In genomic region chr3:173396191-173397041, GRCh38 we compare ENCODE assay signal across 8 cellular contexts. TPM values are rescaled to one million over a fixed set of nuclear protein-coding genes. Genes with fewer than 3 reads are reported as not detected.
DNase-seq lines count a peak whose midpoint lies in the region; ATAC-seq and TF ChIP-seq lines count a peak whose summit lies in the region.

No MANE protein-coding gene starts in this region.

- DNase-seq in NCI-H1694 treated with DMSO at 0.1 percent for 48 hours (lab: John Stamatoyannopoulos, UW): peak; percentile 66
- no peak for DNase-seq in brain microvascular endothelial cell
- DNase-seq in left kidney (ENCODE audit: low read depth, low spot score): peak; percentile 50

- H3K36me3 ChIP-seq in ES-I3 (ENCODE audit: insufficient read depth, low read length) (no peaks in the 10 kb centered on the region), brain microvascular endothelial cell (replicated peaks) (no peaks in the 10 kb centered on the region)

- in situ Hi-C loops in brain microvascular endothelial cell (cut with HindIII; ENCODE audit: low pct_ligation_motif_present, low sequenced_read_pairs): no loop called here

- ATAC-seq in GM19463 (IDR thresholded peaks at IDR 0.05; ENCODE audit: unreplicated experiment) (no peak), GM18861 (IDR thresholded peaks at IDR 0.05; ENCODE audit: unreplicated experiment) (no peak), HG02852 (IDR thresholded peaks at IDR 0.05; ENCODE audit: unreplicated experiment) (no peak)

- peak overlapping the region; percentile 68 for H3K4me3 ChIP-seq in brain microvascular endothelial cell (ENCODE audit: low read depth, low read length)

- peaks cover 2% of the 10 kb centered on the region for H3K27me3 ChIP-seq in brain microvascular endothelial cell (replicated peaks)

- no peak for TF ChIP-seq CTCF in brain microvascular endothelial cell (IDR thresholded peaks at IDR 0.05; ENCODE audit: low read depth, low read length, missing control alignments)

- H3K27ac ChIP-seq in brain microvascular endothelial cell (no peak overlapping the region), temporal lobe (ENCODE audit: low read depth, low read length) (peak overlapping the region; percentile 80)

- peak overlapping the region; percentile 96 for H3K9ac ChIP-seq in ES-I3 (ENCODE audit: low read depth, low read length)

- H3K4me1 ChIP-seq in ES-I3 (ENCODE audit: insufficient read depth, low read length): peaks cover 10% of the 10 kb centered on the region; the same call in 1 of the 2 replicates

- H3K9me3 ChIP-seq in ES-I3 (ENCODE audit: control insufficient read depth, insufficient read depth, low read length): no peaks in the 10 kb centered on the region

RNA-seq across cellular contexts. Expression of gene NLGN1, which starts 1.1 kb away (rescaled TPM):
- 61.0 TPM for total RNA-seq in temporal lobe
